14 cellular contexts compared by ENCODE assay signal in genomic region chr13:99217461-99218101, GRCh38. TPM values are rescaled to one million over a fixed set of nuclear protein-coding genes. Genes with fewer than 3 reads are reported as not detected.
A peak's percentile ranks its signal among the peaks of the same experiment; 100 is the strongest.
DNase-seq lines count a peak whose midpoint lies in the region; ATAC-seq and TF ChIP-seq lines count a peak whose summit lies in the region.
"Had no signal": no experiment of that assay in that cellular context is flagged by ENCODE, and none has a peak within 500 bp of the region (broad histone marks: within the 10 kb centered on the region; RNA-seq: fewer than 3 reads in every experiment).

No MANE protein-coding gene starts in this region.

- H3K27ac ChIP-seq in KOPT-K1 (ENCODE audit: low read depth, low read length, poor library complexity, severe bottlenecking), result peak overlapping the region; percentile 69
- H3K27ac ChIP-seq: C4-2B had no signal

- H3K36me3 ChIP-seq in KOPT-K1 (ENCODE audit: insufficient read depth, low read length), result peaks cover 10% of the 10 kb centered on the region

- H3K9me3 Mint-ChIP-seq in CD14-positive monocyte, result no peaks in the 10 kb centered on the region
- H3K9me3 Mint-ChIP-seq in activated T-helper 17 cell treated with anti-CD3 and anti-CD28 coated beads, Interleukin-2, amount 50 U/mL, for 72 hours, result no peaks in the 10 kb centered on the region
- H3K9me3 Mint-ChIP-seq in naive B cell, result no peaks in the 10 kb centered on the region

- H3K27me3 Mint-ChIP-seq in CD14-positive monocyte (ENCODE audit: low read depth in 3 of 3) (peaks cover 0 to 2% (median 0%) of the 10 kb centered on the region in 3 donors), naive B cell (no peaks in the 10 kb centered on the region)
- H3K27me3 Mint-ChIP-seq in activated T-helper 17 cell treated with anti-CD3 and anti-CD28 coated beads, Interleukin-2, amount 50 U/mL, for 72 hours, result no peaks in the 10 kb centered on the region

- no peak for TF ChIP-seq CTCF in CD14-positive monocyte (IDR thresholded peaks at IDR 0.05)

- intact Hi-C loops in CD14-positive monocyte (cut with micrococcal nuclease), result no loop called here

- H3K4me1 Mint-ChIP-seq in CD14-positive monocyte (peaks cover 71% of the 10 kb centered on the region), naive B cell (peaks cover 59 to 81% (median 70%) of the 10 kb centered on the region in 3 donors)
- peaks cover 66% of the 10 kb centered on the region for H3K4me1 Mint-ChIP-seq in activated T-helper 17 cell treated with anti-CD3 and anti-CD28 coated beads, Interleukin-2, amount 50 U/mL, for 72 hours

- no peak for TF ChIP-seq POLR2A in erythroblast (IDR thresholded peaks at IDR 0.05; ENCODE audit: low read length)

- no peak for ATAC-seq in activated T-helper 17 cell treated with anti-CD3 and anti-CD28 coated beads, Interleukin-2, amount 50 U/mL, for 72 hours (replicated peaks)
- ATAC-seq in naive B cell (ENCODE audit: low read depth in 2 of 2), result peak in 1 of 2 donors; percentile 20
- no peak for ATAC-seq in HG02970 (IDR thresholded peaks at IDR 0.05; ENCODE audit: low FRiP score, unreplicated experiment)
- no peak for ATAC-seq in GM21447 (IDR thresholded peaks at IDR 0.05; ENCODE audit: unreplicated experiment)
- ATAC-seq: Panc1 had no signal

- H3K36me3 Mint-ChIP-seq in CD14-positive monocyte (peaks cover 18 to 24% of the 10 kb centered on the region in 2 donors), naive B cell (peaks cover 15 to 17% of the 10 kb centered on the region in 2 donors)
- H3K36me3 Mint-ChIP-seq in activated T-helper 17 cell treated with anti-CD3 and anti-CD28 coated beads, Interleukin-2, amount 50 U/mL, for 72 hours (ENCODE audit: low read depth), result peaks cover 50% of the 10 kb centered on the region

- H3K27ac Mint-ChIP-seq in CD14-positive monocyte (peak overlapping the region; percentile 34 to 77 (median 64)), naive B cell (peak overlapping the region in 5 of 6 donors; percentile 58 to 93 (median 76))
- H3K27ac Mint-ChIP-seq in activated T-helper 17 cell treated with anti-CD3 and anti-CD28 coated beads, Interleukin-2, amount 50 U/mL, for 72 hours, result peak overlapping the region; percentile 91

- no peak for DNase-seq in CD14-positive monocyte (ENCODE audit: low spot score)
- no peak for DNase-seq in naive B cell
- DNase-seq in stimulated activated naive CD4-positive, alpha-beta T cell treated with Interleukin-2 at 50 U/mL for 16 hours (lab: John Stamatoyannopoulos, UW), result no peak
- DNase-seq in erythroblast (lab: John Stamatoyannopoulos, UW), result no peak
- DNase-seq: H7, NCI-H2171 had no signal

- H3K9me3 ChIP-seq in KOPT-K1 (ENCODE audit: insufficient read depth, low read length, poor library complexity, severe bottlenecking), result peaks cover under 1% of the 10 kb centered on the region

- no peak overlapping the region for H3K4me3 Mint-ChIP-seq in CD14-positive monocyte
- H3K4me3 Mint-ChIP-seq in activated T-helper 17 cell treated with anti-CD3 and anti-CD28 coated beads, Interleukin-2, amount 50 U/mL, for 72 hours, result peak overlapping the region; percentile 93
- peak overlapping the region in 6 of 8 donors; percentile 6 to 69 (median 42) for H3K4me3 Mint-ChIP-seq in naive B cell

RNA-seq across cellular contexts. Expression of gene UBAC2, which starts 16.9 kb away (rescaled TPM):
- polyA plus RNA-seq in CD14-positive monocyte (100 to 1,000 TPM in 1 of 2 donors, 10 to 100 TPM in 1; 96.7 to 113 TPM), naive B cell (ENCODE audit: low read depth in 6 of 6) (100 to 1,000 TPM; 107 to 132 (median 115) TPM)
- total RNA-seq in activated T-helper 17 cell treated with anti-CD3 and anti-CD28 coated beads, Interleukin-2, amount 50 U/mL, for 72 hours, result 10 to 100 TPM; 39.0 to 46.1 TPM

RNA-seq across cellular contexts. Expression of gene GPR18, which starts 40.6 kb away (rescaled TPM):
- polyA plus RNA-seq in CD14-positive monocyte (1 to 10 TPM; 1.7 to 2.2 TPM), naive B cell (ENCODE audit: low read depth in 6 of 6) (100 to 1,000 TPM in 5 of 6 donors, 10 to 100 TPM in 1; 70.6 to 229 (median 135) TPM)
- 10 to 100 TPM in 1 of 2 donors, 1 to 10 TPM in 1; 8.7 to 10.1 TPM for total RNA-seq in activated T-helper 17 cell treated with anti-CD3 and anti-CD28 coated beads, Interleukin-2, amount 50 U/mL, for 72 hours
- total RNA-seq: LHCN-M2, renal cortical epithelial cell had no signal

Comparison
In these comparisons a context has a peak if more than half of its experiments do, and no peak if none do; other contexts are left out.
1. H3K4me3 Mint-ChIP-seq: peak in activated T-helper 17 cell treated with anti-CD3 and anti-CD28 coated beads, Interleukin-2, amount 50 U/mL, for 72 hours (single experiment) and naive B cell (6 of 8); none in CD14-positive monocyte (0 of 2).
2. RNA of gene GPR18, which starts 40.6 kb away (polyA plus RNA-seq): 70.6 to 229 TPM in naive B cell; 1.7 to 2.2 TPM in CD14-positive monocyte; every median in the first group is over 10 times any median in the second.
3. Peak in every context shown above with its lines, with median percentiles within 50 percentile points of each other: H3K27ac Mint-ChIP-seq.